ENCODE assay signal across 8 cellular contexts in genomic region chr11:57460756-57461749, GRCh38. TPM values are rescaled to one million over a fixed set of nuclear protein-coding genes. Genes with fewer than 3 reads are reported as not detected.
DNase-seq lines count a peak whose midpoint lies in the region; TF ChIP-seq lines count a peak whose summit lies in the region.

No MANE protein-coding gene starts in this region.

- peak overlapping the region; percentile 52 for H3K4me3 ChIP-seq in SU-DHL-6 (ENCODE audit: insufficient read depth, low read length, poor library complexity, severe bottlenecking)
- H3K4me3 ChIP-seq in tibial nerve, result peak overlapping the region; percentile 12 to 49 (median 20)
- no peak overlapping the region for H3K4me3 ChIP-seq in BE2C (ENCODE audit: low read depth, low read length)

- no peaks in the 10 kb centered on the region for H3K9me3 ChIP-seq in SU-DHL-6 (ENCODE audit: insufficient read depth, low read length)
- H3K9me3 ChIP-seq in tibial nerve, result no peaks in the 10 kb centered on the region
- H3K9me3 ChIP-seq in BE2C, result no peaks in the 10 kb centered on the region

- TF ChIP-seq CTCF in SU-DHL-6 (IDR thresholded peaks at IDR 0.05; ENCODE audit: insufficient read depth, low read length, poor library complexity, severe bottlenecking), result no peak
- no peak for TF ChIP-seq CTCF in tibial nerve (IDR thresholded peaks at IDR 0.05)
- no peak for TF ChIP-seq CTCF in BE2C (IDR thresholded peaks at IDR 0.05; ENCODE audit: low read depth, low read length)

- H3K9me2 ChIP-seq in SU-DHL-6 (replicated peaks; ENCODE audit: insufficient read depth, low read length), result no peaks in the 10 kb centered on the region

- H3K9ac ChIP-seq in SU-DHL-6 (ENCODE audit: low read length), result peak overlapping the region; percentile 34; the same call in 1 of the 2 replicates

- H4K20me1 ChIP-seq in SU-DHL-6 (ENCODE audit: low read depth, low read length), result no peaks in the 10 kb centered on the region; the same call in 1 of the 2 replicates

- H2AFZ ChIP-seq in SU-DHL-6 (ENCODE audit: low read depth, low read length, severe bottlenecking), result peak overlapping the region; percentile 69

- H3K9me3 Mint-ChIP-seq in activated naive CD4-positive, alpha-beta T cell treated with anti-CD3 and anti-CD28 coated beads, Interleukin-2, amount 10 ng/mL, durations not matched to agents 7 days and 5 days, result no peaks in the 10 kb centered on the region

- no peaks in the 10 kb centered on the region for H3F3A ChIP-seq in SU-DHL-6 (ENCODE audit: insufficient read depth)

- no peak for TF ChIP-seq POLR2A in tibial nerve (IDR thresholded peaks at IDR 0.05)

- no peak overlapping the region for H3K27ac Mint-ChIP-seq in activated naive CD4-positive, alpha-beta T cell treated with anti-CD3 and anti-CD28 coated beads, Interleukin-2, amount 10 ng/mL, durations not matched to agents 7 days and 5 days

- peaks cover 82% of the 10 kb centered on the region for H3K27me3 Mint-ChIP-seq in activated naive CD4-positive, alpha-beta T cell treated with anti-CD3 and anti-CD28 coated beads, Interleukin-2, amount 10 ng/mL, durations not matched to agents 7 days and 5 days

- H3K4me1 Mint-ChIP-seq in activated naive CD4-positive, alpha-beta T cell treated with anti-CD3 and anti-CD28 coated beads, Interleukin-2, amount 10 ng/mL, durations not matched to agents 7 days and 5 days, result peaks cover 38% of the 10 kb centered on the region

- H3K79me2 ChIP-seq in SU-DHL-6 (ENCODE audit: insufficient read depth, low read length), result no peaks in the 10 kb centered on the region

- peak overlapping the region; percentile 31 for H3K4me3 Mint-ChIP-seq in activated naive CD4-positive, alpha-beta T cell treated with anti-CD3 and anti-CD28 coated beads, Interleukin-2, amount 10 ng/mL, durations not matched to agents 7 days and 5 days

- 12 to 13% methylated on average over 27 to 32 of the region's 50 CpGs for WGBS in tibial nerve, 2 donors

- no peaks in the 10 kb centered on the region for H3K36me3 Mint-ChIP-seq in activated naive CD4-positive, alpha-beta T cell treated with anti-CD3 and anti-CD28 coated beads, Interleukin-2, amount 10 ng/mL, durations not matched to agents 7 days and 5 days

- no peaks in the 10 kb centered on the region for H3K27me3 ChIP-seq in SU-DHL-6 (ENCODE audit: low read length)
- H3K27me3 ChIP-seq in tibial nerve, result peaks cover 2 to 68% of the 10 kb centered on the region in 2 donors
- H3K27me3 ChIP-seq in BE2C, result peaks cover 34% of the 10 kb centered on the region

- peak overlapping the region; percentile 76 for H3K4me2 ChIP-seq in SU-DHL-6 (ENCODE audit: low read depth, low read length, poor library complexity, severe bottlenecking)

- CTCF ChIA-PET in activated naive CD4-positive, alpha-beta T cell treated with anti-CD3 and anti-CD28 coated beads, Interleukin-2, amount 10 ng/mL, durations not matched to agents 7 days and 5 days (lab: Charles Lee), result interaction anchor here (0.6 to 6.7 kb wide), 9 partner anchors 17 to 243 kb away, joined by 3 to 108 read pairs (median 7); no protein-coding TSS in a partner anchor

- no peak for TF ChIP-seq EP300 in tibial nerve (IDR thresholded peaks at IDR 0.05)

- H3K36me3 ChIP-seq in SU-DHL-6 (ENCODE audit: low read length), result no peaks in the 10 kb centered on the region
- no peaks in the 10 kb centered on the region for H3K36me3 ChIP-seq in tibial nerve
- H3K36me3 ChIP-seq in BE2C, result no peaks in the 10 kb centered on the region

- DNase-seq in activated naive CD4-positive, alpha-beta T cell treated with anti-CD3 and anti-CD28 coated beads, Interleukin-2, amount 10 ng/mL, durations not matched to agents 7 days and 5 days, result peak; percentile 48
- DNase-seq in activated naive CD4-positive, alpha-beta T cell (lab: John Stamatoyannopoulos, UW), result no peak
- peak; percentile 67 for DNase-seq in iPS-NIHi11 (ENCODE audit: low spot score)
- no peak for DNase-seq in tibial nerve (ENCODE audit: low spot score in 2 of 2)
- no peak for DNase-seq in AG08395 (ENCODE audit: low spot score)
- no peak for DNase-seq in BE2C
- no peak for DNase-seq in DMS153 (lab: John Stamatoyannopoulos, UW)

- H3K4me1 ChIP-seq in tibial nerve (peaks cover 0 to 44% (median 29%) of the 10 kb centered on the region in 4 donors), BE2C (no peaks in the 10 kb centered on the region)

- H3K27ac ChIP-seq in SU-DHL-6 (ENCODE audit: low read depth, low read length), result no peak overlapping the region
- H3K27ac ChIP-seq in tibial nerve, result no peak overlapping the region

RNA-seq across cellular contexts. Expression of gene RTN4RL2, which starts 0.7 kb away (rescaled TPM):
- total RNA-seq in tibial nerve, result 1 to 10 TPM in 1 of 4 donors, under 1 TPM in 2, not detected in 1; 0.20 to 1.5 (median 0.42) TPM
- polyA plus RNA-seq in BE2C (2012; ENCODE audit: insufficient read depth, insufficient read length, low read depth), result 0.52 TPM

RNA-seq across cellular contexts. Expression of gene SLC43A3, which starts 34.1 kb away (rescaled TPM):
- total RNA-seq in tibial nerve, result 100 to 1,000 TPM in 2 of 4 donors, 10 to 100 TPM in 2; 42.2 to 110 (median 94.7) TPM
- 11.3 TPM for polyA plus RNA-seq in BE2C (2012; ENCODE audit: insufficient read depth, insufficient read length, low read depth)

RNA-seq across cellular contexts. Expression of gene SLC43A1, which starts 54.4 kb away (rescaled TPM):
- 10 to 100 TPM; 35.8 to 47.3 (median 42.4) TPM for total RNA-seq in tibial nerve
- polyA plus RNA-seq in BE2C (2012; ENCODE audit: insufficient read depth, insufficient read length, low read depth), result 14.9 TPM

Comparison
In these comparisons a context has a peak if more than half of its experiments do, and no peak if none do; other contexts are left out.
1. DNase-seq: peak in activated naive CD4-positive, alpha-beta T cell treated with anti-CD3 and anti-CD28 coated beads, Interleukin-2, amount 10 ng/mL, durations not matched to agents 7 days and 5 days (single experiment) and iPS-NIHi11 (single experiment); none in activated naive CD4-positive, alpha-beta T cell (0 of 4), tibial nerve (0 of 2), AG08395 (single experiment), BE2C (single experiment) and DMS153 (single experiment).